Comparison of ENCODE assay signal across 1 cellular context in the genomic region with DNA sequence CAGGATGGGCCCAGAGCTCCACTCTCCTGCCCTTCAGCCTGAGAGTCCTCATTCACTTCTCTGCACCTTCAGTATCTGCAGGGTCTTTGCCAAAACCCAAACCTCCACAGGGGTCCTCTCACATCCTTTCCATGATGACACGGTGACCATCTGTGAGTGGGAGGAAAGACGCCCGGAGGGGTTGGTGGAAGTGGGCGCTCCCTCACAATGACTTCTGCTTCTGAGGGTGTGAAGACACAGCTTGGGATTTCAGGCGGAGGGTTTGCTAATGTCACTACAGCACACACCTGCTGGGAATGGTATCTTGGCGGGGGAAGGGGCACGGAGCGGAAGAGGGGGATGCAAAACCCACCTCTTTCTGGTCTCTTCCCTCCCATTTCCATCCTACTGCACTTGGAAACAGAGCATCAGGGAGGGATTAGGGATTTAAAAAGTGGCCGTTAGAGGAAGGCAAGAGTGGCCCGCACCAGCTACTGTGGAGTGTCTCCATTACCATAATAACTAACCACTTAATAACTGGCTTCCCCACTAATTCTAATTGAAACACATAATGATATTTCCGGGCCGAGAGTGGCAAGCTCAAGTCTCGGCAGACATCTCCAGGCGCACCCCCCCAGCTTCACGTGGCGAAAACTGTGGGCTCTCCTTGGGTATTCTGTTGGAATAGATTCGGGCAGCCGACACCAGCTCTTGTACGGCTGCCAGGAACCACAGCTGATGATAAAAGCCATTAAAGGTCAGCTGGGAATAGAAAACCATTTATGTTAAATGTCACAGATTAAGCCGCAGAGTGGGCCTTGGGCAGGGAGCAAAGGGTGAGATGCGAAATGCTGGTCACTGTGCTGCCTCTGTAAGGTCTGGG.
TF ChIP-seq lines count a peak whose summit lies in the region.

No MANE protein-coding gene starts in this region.

TF ChIP-seq in HepG2, 621 proteins besides CTCF, POLR2A, EP300 and RAD21 (continued from another document):
- TF ChIP-seq NR2F6 (IDR thresholded peaks at IDR 0.05) (no peak), NR2F6 (CRISPR knock-in tag; IDR thresholded peaks at IDR 0.05) (no peak), HDAC1 (CRISPR knock-in tag; IDR thresholded peaks at IDR 0.05) (no peak), GABPB1 (CRISPR knock-in tag; IDR thresholded peaks at IDR 0.05) (no peak)
